In genomic region chr15:91706366-91707032, GRCh38 we compare ENCODE assay signal across 8 cellular contexts.
DNase-seq lines count a peak whose midpoint lies in the region; ATAC-seq and TF ChIP-seq lines count a peak whose summit lies in the region.

No MANE protein-coding gene starts in this region.

- H3K4ac ChIP-seq in mesendoderm (ENCODE audit: low read depth, low read length): no peak overlapping the region

- H3K27ac Mint-ChIP-seq in activated CD4-positive, alpha-beta memory T cell treated with anti-CD3 and anti-CD28 coated beads for 36 hours: no peak overlapping the region

- H2BK15ac ChIP-seq in mesendoderm (replicated peaks; ENCODE audit: low read depth): no peak overlapping the region

- no peaks in the 10 kb centered on the region for H3K36me3 Mint-ChIP-seq in activated CD4-positive, alpha-beta memory T cell treated with anti-CD3 and anti-CD28 coated beads for 36 hours

- peak overlapping the region; percentile 42 for H3K56ac ChIP-seq in mesendoderm (ENCODE audit: low read length)

- H2BK5ac ChIP-seq in mesendoderm (ENCODE audit: low read length): no peak overlapping the region

- H4K5ac ChIP-seq in mesendoderm (ENCODE audit: low read length): no peak overlapping the region

- peak; percentile 61 for ATAC-seq in HG03378 (IDR thresholded peaks at IDR 0.05; ENCODE audit: unreplicated experiment)

- POLR2A ChIA-PET in GM10248 (lab: Yijun Ruan, JAX): no interaction called here
- POLR2A ChIA-PET in activated CD4-positive, alpha-beta memory T cell treated with anti-CD3 and anti-CD28 coated beads for 36 hours (lab: Charles Lee): interaction anchor here (0.8 to 1.4 kb wide), 3 partner anchors 8 to 148 kb away, joined by 3 to 6 read pairs (median 3); partner anchors contain the start of gene SLCO3A1

- H3K9me3 Mint-ChIP-seq in activated CD4-positive, alpha-beta memory T cell treated with anti-CD3 and anti-CD28 coated beads for 36 hours: no peaks in the 10 kb centered on the region

- no peaks in the 10 kb centered on the region for H3K36me3 ChIP-seq in mesendoderm (ENCODE audit: control insufficient read depth, insufficient read depth, low read length)

- no peaks in the 10 kb centered on the region for H3K27me3 ChIP-seq in mesendoderm (ENCODE audit: insufficient read depth, low read length, poor library complexity)

- intact Hi-C loops in activated CD4-positive, alpha-beta memory T cell treated with anti-CD3 and anti-CD28 coated beads for 36 hours (cut with micrococcal nuclease): loop anchor here (1.0 to 10.0 kb wide), 7 partner anchors 150 to 404 kb away; no protein-coding TSS in a partner anchor

- peaks cover 2% of the 10 kb centered on the region for H3K4me1 ChIP-seq in mesendoderm (ENCODE audit: control insufficient read depth, low read depth, low read length)

- no peaks in the 10 kb centered on the region for H3K79me1 ChIP-seq in mesendoderm (ENCODE audit: low read length)

- H3K4me2 ChIP-seq in mesendoderm (ENCODE audit: low read length): no peak overlapping the region

- no peak overlapping the region for H3K27ac ChIP-seq in mesendoderm (ENCODE audit: low read depth, low read length)

- DNase-seq in GM10248 (ENCODE audit: extremely low spot score) (peak; percentile 29), NCI-H69 (lab: John Stamatoyannopoulos, UW) (peak; percentile 76), mesendoderm (peak; percentile 98), glomerular visceral epithelial cell (ENCODE audit: extremely low spot score) (no peak)
- peak; percentile 91 for DNase-seq in activated CD4-positive, alpha-beta memory T cell treated with anti-CD3 and anti-CD28 coated beads for 36 hours
- peak; percentile 52 for DNase-seq in effector CD8-positive, alpha-beta T cell (lab: John Stamatoyannopoulos, UW)
- peak; percentile 55 to 73 for DNase-seq in stimulated activated CD8-positive, alpha-beta memory T cell treated with anti-CD3 and anti-CD28 coated beads, Interleukin-4, amount 100 ng/mL, for 1 hour (ENCODE audit: low read depth in 2 of 2, low spot score in 1 of 2)

- H3K23ac ChIP-seq in mesendoderm (ENCODE audit: low read length): no peak overlapping the region

- CTCF ChIA-PET in GM10248 (lab: Yijun Ruan, JAX): interaction anchor here (0.6 to 3.9 kb wide), 18 partner anchors 9 to 377 kb away, joined by 3 to 24 read pairs (median 4); no protein-coding TSS in a partner anchor
- CTCF ChIA-PET in activated CD4-positive, alpha-beta memory T cell treated with anti-CD3 and anti-CD28 coated beads for 36 hours (lab: Charles Lee): interaction anchor here (0.6 to 4.1 kb wide), 62 partner anchors 8 to 651 kb away, joined by 3 to 101 read pairs (median 4); partner anchors contain the start of gene SLCO3A1

- TF ChIP-seq CTCF in GM10248 (IDR thresholded peaks at IDR 0.05; ENCODE audit: control extremely low read depth, extremely low read depth, low read depth, missing control alignments): peak; percentile 57

- no peak overlapping the region for H4K8ac ChIP-seq in mesendoderm (ENCODE audit: low read depth, low read length)

- no CpG with 5 or more reads among the region's 9 CpGs for WGBS in mesendoderm (ENCODE audit: extremely low coverage, insufficient coverage, low lambda C conversion rate)

- no peak overlapping the region for H3K4me3 ChIP-seq in mesendoderm (ENCODE audit: low read length)

- no peak overlapping the region for H2BK120ac ChIP-seq in mesendoderm (ENCODE audit: low read depth, low read length)

- no peaks in the 10 kb centered on the region for H3K79me2 ChIP-seq in mesendoderm (ENCODE audit: control insufficient read depth, insufficient read depth, low read length)

- peak overlapping the region; percentile 80 for H3K18ac ChIP-seq in mesendoderm (ENCODE audit: low read length)

- no peak overlapping the region for H3K4me3 Mint-ChIP-seq in activated CD4-positive, alpha-beta memory T cell treated with anti-CD3 and anti-CD28 coated beads for 36 hours

- peaks cover 14% of the 10 kb centered on the region for H3K4me1 Mint-ChIP-seq in activated CD4-positive, alpha-beta memory T cell treated with anti-CD3 and anti-CD28 coated beads for 36 hours (ENCODE audit: low read depth)

- H3K27me3 Mint-ChIP-seq in activated CD4-positive, alpha-beta memory T cell treated with anti-CD3 and anti-CD28 coated beads for 36 hours: no peaks in the 10 kb centered on the region

- H3K9ac ChIP-seq in mesendoderm (ENCODE audit: low read length): no peak overlapping the region

- H2AK5ac ChIP-seq in mesendoderm (ENCODE audit: low read length): no peak overlapping the region
